1 cellular context compared by ENCODE assay signal in genomic region chr5:112772095-112772494, GRCh38.
TF ChIP-seq lines count a peak whose summit lies in the region.

No MANE protein-coding gene starts in this region.

TF ChIP-seq in IMR-90, 13 proteins besides CTCF, POLR2A, EP300 and RAD21:
- TF ChIP-seq MXI1 (IDR thresholded peaks at IDR 0.05; ENCODE audit: borderline replicate concordance, low read depth, low read length) (no peak), RFX5 (IDR thresholded peaks at IDR 0.05; ENCODE audit: low read depth, low read length) (no peak), ELK1 (IDR thresholded peaks at IDR 0.05; ENCODE audit: borderline replicate concordance, low read depth, low read length) (no peak), SMC3 (IDR thresholded peaks at IDR 0.05; ENCODE audit: low read depth, low read length) (no peak), CHD1 (IDR thresholded peaks at IDR 0.05; ENCODE audit: low read depth, low read length) (no peak), FOS (IDR thresholded peaks at IDR 0.05; ENCODE audit: low read depth, low read length) (no peak), MAZ (IDR thresholded peaks at IDR 0.05; ENCODE audit: borderline replicate concordance, low read depth, low read length) (no peak), RCOR1 (IDR thresholded peaks at IDR 0.05; ENCODE audit: insufficient replicate concordance, low read length) (no peak), BHLHE40 (IDR thresholded peaks at IDR 0.05; ENCODE audit: low read depth, low read length) (no peak)
